ENCODE assay signal across 1 cellular context in genomic region chr13:112078879-112079526, GRCh38.
TF ChIP-seq lines count a peak whose summit lies in the region.

No MANE protein-coding gene starts in this region.

TF ChIP-seq in GM23338, 12 proteins besides CTCF, POLR2A, EP300 and RAD21 (continued from another document):
- TF ChIP-seq, protein P1, sequence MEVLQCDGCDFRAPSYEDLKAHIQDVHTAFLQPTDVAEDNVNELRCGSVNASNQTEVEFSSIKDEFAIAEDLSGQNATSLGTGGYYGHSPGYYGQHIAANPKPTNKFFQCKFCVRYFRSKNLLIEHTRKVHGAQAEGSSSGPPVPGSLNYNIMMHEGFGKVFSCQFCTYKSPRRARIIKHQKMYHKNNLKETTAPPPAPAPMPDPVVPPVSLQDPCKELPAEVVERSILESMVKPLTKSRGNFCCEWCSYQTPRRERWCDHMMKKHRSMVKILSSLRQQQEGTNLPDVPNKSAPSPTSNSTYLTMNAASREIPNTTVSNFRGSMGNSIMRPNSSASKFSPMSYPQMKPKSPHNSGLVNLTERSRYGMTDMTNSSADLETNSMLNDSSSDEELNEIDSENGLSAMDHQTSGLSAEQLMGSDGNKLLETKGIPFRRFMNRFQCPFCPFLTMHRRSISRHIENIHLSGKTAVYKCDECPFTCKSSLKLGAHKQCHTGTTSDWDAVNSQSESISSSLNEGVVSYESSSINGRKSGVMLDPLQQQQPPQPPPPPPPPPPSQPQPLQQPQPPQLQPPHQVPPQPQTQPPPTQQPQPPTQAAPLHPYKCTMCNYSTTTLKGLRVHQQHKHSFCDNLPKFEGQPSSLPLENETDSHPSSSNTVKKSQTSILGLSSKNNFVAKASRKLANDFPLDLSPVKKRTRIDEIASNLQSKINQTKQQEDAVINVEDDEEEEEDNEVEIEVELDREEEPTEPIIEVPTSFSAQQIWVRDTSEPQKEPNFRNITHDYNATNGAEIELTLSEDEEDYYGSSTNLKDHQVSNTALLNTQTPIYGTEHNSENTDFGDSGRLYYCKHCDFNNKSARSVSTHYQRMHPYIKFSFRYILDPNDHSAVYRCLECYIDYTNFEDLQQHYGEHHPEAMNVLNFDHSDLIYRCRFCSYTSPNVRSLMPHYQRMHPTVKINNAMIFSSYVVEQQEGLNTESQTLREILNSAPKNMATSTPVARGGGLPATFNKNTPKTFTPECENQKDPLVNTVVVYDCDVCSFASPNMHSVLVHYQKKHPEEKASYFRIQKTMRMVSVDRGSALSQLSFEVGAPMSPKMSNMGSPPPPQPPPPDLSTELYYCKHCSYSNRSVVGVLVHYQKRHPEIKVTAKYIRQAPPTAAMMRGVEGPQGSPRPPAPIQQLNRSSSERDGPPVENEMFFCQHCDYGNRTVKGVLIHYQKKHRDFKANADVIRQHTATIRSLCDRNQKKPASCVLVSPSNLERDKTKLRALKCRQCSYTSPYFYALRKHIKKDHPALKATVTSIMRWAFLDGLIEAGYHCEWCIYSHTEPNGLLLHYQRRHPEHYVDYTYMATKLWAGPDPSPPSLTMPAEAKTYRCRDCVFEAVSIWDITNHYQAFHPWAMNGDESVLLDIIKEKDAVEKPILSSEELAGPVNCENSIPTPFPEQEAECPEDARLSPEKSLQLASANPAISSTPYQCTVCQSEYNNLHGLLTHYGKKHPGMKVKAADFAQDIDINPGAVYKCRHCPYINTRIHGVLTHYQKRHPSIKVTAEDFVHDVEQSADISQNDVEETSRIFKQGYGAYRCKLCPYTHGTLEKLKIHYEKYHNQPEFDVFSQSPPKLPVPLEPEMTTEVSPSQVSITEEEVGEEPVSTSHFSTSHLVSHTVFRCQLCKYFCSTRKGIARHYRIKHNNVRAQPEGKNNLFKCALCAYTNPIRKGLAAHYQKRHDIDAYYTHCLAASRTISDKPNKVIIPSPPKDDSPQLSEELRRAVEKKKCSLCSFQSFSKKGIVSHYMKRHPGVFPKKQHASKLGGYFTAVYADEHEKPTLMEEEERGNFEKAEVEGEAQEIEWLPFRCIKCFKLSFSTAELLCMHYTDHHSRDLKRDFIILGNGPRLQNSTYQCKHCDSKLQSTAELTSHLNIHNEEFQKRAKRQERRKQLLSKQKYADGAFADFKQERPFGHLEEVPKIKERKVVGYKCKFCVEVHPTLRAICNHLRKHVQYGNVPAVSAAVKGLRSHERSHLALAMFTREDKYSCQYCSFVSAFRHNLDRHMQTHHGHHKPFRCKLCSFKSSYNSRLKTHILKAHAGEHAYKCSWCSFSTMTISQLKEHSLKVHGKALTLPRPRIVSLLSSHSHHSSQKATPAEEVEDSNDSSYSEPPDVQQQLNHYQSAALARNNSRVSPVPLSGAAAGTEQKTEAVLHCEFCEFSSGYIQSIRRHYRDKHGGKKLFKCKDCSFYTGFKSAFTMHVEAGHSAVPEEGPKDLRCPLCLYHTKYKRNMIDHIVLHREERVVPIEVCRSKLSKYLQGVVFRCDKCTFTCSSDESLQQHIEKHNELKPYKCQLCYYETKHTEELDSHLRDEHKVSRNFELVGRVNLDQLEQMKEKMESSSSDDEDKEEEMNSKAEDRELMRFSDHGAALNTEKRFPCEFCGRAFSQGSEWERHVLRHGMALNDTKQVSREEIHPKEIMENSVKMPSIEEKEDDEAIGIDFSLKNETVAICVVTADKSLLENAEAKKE (CRISPR knock-in tag; IDR thresholded peaks at IDR 0.05), result no peak
- TF ChIP-seq NANOG (IDR thresholded peaks at IDR 0.05; ENCODE audit: borderline replicate concordance) (no peak), ZNF114 (CRISPR knock-in tag; IDR thresholded peaks at IDR 0.05) (no peak), CREB1 (CRISPR knock-in tag; IDR thresholded peaks at IDR 0.05; ENCODE audit: low read depth) (peak; percentile 65; the same call in 1 of the 2 replicates)
- TF ChIP-seq, protein P2, sequence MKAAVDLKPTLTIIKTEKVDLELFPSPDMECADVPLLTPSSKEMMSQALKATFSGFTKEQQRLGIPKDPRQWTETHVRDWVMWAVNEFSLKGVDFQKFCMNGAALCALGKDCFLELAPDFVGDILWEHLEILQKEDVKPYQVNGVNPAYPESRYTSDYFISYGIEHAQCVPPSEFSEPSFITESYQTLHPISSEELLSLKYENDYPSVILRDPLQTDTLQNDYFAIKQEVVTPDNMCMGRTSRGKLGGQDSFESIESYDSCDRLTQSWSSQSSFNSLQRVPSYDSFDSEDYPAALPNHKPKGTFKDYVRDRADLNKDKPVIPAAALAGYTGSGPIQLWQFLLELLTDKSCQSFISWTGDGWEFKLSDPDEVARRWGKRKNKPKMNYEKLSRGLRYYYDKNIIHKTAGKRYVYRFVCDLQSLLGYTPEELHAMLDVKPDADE (IDR thresholded peaks at IDR 0.05), result no peak
